ENCODE assay signal across 1 cellular context in the genomic region with DNA sequence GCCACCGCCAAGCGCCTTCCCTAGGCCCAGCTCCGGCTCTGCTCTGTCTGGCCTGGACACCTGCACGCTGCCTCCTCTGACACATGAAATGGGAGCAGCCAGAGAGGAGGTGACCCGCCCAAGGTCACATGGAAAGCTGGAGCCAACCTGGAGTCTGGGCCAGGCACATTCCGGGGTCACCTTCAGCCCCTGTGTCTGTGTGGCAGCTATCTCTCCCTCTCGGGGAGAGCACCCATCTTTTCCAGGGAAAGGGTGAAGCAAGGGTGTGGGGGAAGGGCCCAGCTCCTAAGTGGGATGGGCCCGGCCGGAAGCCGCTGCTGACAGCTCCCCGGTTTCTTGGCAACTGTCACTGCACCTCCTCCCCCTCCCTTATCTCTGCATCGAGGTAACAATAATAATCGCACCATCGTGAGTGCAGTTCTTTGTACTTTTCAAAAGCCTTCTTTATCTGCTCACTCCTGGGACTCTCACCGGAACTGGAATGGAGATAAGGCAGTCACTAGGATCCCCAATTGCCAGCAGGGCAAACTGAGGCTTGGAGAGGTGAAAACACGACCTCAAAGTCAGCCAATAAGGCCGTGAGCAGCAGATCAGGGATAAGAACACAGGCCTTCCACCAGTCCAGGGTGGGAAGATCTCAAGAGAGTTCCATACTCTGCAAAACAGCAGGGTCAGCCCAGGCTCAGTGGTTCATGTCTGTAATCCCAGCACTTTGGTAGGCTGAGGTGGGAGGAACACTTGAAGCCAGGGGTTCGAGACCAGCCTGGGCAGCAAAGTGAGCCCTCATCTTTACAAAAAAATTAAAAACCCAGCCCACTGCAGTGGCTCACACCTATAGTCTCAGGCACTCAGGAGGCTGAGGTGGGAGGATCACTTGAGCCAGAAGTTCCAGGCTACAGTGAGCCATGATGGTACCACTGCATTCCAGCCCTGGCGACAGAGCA.
A peak's percentile ranks its signal among the peaks of the same experiment; 100 is the strongest.
TF ChIP-seq lines count a peak whose summit lies in the region.

No MANE protein-coding gene starts in this region.

TF ChIP-seq in K562, 482 proteins besides CTCF, POLR2A, EP300 and RAD21 (continued from another document and continues in another):
- TF ChIP-seq, protein P1, sequence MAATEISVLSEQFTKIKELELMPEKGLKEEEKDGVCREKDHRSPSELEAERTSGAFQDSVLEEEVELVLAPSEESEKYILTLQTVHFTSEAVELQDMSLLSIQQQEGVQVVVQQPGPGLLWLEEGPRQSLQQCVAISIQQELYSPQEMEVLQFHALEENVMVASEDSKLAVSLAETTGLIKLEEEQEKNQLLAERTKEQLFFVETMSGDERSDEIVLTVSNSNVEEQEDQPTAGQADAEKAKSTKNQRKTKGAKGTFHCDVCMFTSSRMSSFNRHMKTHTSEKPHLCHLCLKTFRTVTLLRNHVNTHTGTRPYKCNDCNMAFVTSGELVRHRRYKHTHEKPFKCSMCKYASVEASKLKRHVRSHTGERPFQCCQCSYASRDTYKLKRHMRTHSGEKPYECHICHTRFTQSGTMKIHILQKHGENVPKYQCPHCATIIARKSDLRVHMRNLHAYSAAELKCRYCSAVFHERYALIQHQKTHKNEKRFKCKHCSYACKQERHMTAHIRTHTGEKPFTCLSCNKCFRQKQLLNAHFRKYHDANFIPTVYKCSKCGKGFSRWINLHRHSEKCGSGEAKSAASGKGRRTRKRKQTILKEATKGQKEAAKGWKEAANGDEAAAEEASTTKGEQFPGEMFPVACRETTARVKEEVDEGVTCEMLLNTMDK (IDR thresholded peaks at IDR 0.05; ENCODE audit: borderline replicate concordance, insufficient read depth, low read depth, low read length, poor library complexity, severe bottlenecking): no peak
- 0 out of 2 replicates have a peak, but pooled peaks have one; percentile 10 for TF ChIP-seq SMAD3 (CRISPR knock-in tag; conservative IDR thresholded peaks at IDR 0.05)
- TF ChIP-seq, protein P2, sequence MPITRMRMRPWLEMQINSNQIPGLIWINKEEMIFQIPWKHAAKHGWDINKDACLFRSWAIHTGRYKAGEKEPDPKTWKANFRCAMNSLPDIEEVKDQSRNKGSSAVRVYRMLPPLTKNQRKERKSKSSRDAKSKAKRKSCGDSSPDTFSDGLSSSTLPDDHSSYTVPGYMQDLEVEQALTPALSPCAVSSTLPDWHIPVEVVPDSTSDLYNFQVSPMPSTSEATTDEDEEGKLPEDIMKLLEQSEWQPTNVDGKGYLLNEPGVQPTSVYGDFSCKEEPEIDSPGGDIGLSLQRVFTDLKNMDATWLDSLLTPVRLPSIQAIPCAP (CRISPR knock-in tag; IDR thresholded peaks at IDR 0.05; ENCODE audit: borderline replicate concordance): no peak
- TF ChIP-seq PRPF4 (IDR thresholded peaks at IDR 0.05; ENCODE audit: insufficient read depth, low read depth, low read length, poor library complexity, severe bottlenecking): no peak
- TF ChIP-seq, protein P3, sequence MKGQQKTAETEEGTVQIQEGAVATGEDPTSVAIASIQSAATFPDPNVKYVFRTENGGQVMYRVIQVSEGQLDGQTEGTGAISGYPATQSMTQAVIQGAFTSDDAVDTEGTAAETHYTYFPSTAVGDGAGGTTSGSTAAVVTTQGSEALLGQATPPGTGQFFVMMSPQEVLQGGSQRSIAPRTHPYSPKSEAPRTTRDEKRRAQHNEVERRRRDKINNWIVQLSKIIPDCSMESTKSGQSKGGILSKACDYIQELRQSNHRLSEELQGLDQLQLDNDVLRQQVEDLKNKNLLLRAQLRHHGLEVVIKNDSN (CRISPR knock-in tag; IDR thresholded peaks at IDR 0.05): peak; percentile 75
- no peak; the same call in 1 of the 2 replicates for TF ChIP-seq HSF4 (CRISPR knock-in tag; IDR thresholded peaks at IDR 0.05; ENCODE audit: borderline replicate concordance)
- TF ChIP-seq SRF (CRISPR knock-in tag; IDR thresholded peaks at IDR 0.05): peak in 1 of 2 experiments; percentile 80; a peak in 1 of 4 replicates
- peak; percentile 99 for TF ChIP-seq HDAC2 (IDR thresholded peaks at IDR 0.05)
- TF ChIP-seq, protein P4, sequence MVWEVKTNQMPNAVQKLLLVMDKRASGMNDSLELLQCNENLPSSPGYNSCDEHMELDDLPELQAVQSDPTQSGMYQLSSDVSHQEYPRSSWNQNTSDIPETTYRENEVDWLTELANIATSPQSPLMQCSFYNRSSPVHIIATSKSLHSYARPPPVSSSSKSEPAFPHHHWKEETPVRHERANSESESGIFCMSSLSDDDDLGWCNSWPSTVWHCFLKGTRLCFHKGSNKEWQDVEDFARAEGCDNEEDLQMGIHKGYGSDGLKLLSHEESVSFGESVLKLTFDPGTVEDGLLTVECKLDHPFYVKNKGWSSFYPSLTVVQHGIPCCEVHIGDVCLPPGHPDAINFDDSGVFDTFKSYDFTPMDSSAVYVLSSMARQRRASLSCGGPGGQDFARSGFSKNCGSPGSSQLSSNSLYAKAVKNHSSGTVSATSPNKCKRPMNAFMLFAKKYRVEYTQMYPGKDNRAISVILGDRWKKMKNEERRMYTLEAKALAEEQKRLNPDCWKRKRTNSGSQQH (CRISPR knock-in tag; IDR thresholded peaks at IDR 0.05): peak; percentile 44; the same call in 1 of the 2 replicates
- TF ChIP-seq BCL6 (CRISPR knock-in tag; IDR thresholded peaks at IDR 0.05): no peak; the same call in 1 of the 2 replicates
- TF ChIP-seq SIN3A (IDR thresholded peaks at IDR 0.05; ENCODE audit: borderline replicate concordance in 2 of 2, control insufficient read depth in 1 of 2, low read depth in 2 of 2, low read length in 2 of 2): peak in 1 of 2 experiments; percentile 49; a peak in 3 of 4 replicates
- TF ChIP-seq, protein P5, sequence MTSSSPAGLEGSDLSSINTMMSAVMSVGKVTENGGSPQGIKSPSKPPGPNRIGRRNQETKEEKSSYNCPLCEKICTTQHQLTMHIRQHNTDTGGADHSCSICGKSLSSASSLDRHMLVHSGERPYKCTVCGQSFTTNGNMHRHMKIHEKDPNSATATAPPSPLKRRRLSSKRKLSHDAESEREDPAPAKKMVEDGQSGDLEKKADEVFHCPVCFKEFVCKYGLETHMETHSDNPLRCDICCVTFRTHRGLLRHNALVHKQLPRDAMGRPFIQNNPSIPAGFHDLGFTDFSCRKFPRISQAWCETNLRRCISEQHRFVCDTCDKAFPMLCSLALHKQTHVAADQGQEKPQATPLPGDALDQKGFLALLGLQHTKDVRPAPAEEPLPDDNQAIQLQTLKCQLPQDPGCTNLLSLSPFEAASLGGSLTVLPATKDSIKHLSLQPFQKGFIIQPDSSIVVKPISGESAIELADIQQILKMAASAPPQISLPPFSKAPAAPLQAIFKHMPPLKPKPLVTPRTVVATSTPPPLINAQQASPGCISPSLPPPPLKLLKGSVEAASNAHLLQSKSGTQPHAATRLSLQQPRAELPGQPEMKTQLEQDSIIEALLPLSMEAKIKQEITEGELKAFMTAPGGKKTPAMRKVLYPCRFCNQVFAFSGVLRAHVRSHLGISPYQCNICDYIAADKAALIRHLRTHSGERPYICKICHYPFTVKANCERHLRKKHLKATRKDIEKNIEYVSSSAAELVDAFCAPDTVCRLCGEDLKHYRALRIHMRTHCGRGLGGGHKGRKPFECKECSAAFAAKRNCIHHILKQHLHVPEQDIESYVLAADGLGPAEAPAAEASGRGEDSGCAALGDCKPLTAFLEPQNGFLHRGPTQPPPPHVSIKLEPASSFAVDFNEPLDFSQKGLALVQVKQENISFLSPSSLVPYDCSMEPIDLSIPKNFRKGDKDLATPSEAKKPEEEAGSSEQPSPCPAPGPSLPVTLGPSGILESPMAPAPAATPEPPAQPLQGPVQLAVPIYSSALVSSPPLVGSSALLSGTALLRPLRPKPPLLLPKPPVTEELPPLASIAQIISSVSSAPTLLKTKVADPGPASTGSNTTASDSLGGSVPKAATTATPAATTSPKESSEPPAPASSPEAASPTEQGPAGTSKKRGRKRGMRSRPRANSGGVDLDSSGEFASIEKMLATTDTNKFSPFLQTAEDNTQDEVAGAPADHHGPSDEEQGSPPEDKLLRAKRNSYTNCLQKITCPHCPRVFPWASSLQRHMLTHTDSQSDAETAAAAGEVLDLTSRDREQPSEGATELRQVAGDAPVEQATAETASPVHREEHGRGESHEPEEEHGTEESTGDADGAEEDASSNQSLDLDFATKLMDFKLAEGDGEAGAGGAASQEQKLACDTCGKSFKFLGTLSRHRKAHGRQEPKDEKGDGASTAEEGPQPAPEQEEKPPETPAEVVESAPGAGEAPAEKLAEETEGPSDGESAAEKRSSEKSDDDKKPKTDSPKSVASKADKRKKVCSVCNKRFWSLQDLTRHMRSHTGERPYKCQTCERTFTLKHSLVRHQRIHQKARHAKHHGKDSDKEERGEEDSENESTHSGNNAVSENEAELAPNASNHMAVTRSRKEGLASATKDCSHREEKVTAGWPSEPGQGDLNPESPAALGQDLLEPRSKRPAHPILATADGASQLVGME (CRISPR knock-in tag; IDR thresholded peaks at IDR 0.05): peak; percentile 90
- TF ChIP-seq XRCC5 (IDR thresholded peaks at IDR 0.05; ENCODE audit: low read depth, low read length): 0 out of 2 replicates have a peak, but pooled peaks have one; percentile 48
- TF ChIP-seq, protein P6, sequence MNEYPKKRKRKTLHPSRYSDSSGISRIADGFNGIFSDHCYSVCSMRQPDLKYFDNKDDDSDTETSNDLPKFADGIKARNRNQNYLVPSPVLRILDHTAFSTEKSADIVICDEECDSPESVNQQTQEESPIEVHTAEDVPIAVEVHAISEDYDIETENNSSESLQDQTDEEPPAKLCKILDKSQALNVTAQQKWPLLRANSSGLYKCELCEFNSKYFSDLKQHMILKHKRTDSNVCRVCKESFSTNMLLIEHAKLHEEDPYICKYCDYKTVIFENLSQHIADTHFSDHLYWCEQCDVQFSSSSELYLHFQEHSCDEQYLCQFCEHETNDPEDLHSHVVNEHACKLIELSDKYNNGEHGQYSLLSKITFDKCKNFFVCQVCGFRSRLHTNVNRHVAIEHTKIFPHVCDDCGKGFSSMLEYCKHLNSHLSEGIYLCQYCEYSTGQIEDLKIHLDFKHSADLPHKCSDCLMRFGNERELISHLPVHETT (CRISPR knock-in tag; conservative IDR thresholded peaks at IDR 0.05 in 1 of 2, IDR thresholded peaks at IDR 0.05 in 1 of 2): peak in 1 of 2 experiments; percentile 91; a peak in 2 of 4 replicates
- TF ChIP-seq, protein P7, sequence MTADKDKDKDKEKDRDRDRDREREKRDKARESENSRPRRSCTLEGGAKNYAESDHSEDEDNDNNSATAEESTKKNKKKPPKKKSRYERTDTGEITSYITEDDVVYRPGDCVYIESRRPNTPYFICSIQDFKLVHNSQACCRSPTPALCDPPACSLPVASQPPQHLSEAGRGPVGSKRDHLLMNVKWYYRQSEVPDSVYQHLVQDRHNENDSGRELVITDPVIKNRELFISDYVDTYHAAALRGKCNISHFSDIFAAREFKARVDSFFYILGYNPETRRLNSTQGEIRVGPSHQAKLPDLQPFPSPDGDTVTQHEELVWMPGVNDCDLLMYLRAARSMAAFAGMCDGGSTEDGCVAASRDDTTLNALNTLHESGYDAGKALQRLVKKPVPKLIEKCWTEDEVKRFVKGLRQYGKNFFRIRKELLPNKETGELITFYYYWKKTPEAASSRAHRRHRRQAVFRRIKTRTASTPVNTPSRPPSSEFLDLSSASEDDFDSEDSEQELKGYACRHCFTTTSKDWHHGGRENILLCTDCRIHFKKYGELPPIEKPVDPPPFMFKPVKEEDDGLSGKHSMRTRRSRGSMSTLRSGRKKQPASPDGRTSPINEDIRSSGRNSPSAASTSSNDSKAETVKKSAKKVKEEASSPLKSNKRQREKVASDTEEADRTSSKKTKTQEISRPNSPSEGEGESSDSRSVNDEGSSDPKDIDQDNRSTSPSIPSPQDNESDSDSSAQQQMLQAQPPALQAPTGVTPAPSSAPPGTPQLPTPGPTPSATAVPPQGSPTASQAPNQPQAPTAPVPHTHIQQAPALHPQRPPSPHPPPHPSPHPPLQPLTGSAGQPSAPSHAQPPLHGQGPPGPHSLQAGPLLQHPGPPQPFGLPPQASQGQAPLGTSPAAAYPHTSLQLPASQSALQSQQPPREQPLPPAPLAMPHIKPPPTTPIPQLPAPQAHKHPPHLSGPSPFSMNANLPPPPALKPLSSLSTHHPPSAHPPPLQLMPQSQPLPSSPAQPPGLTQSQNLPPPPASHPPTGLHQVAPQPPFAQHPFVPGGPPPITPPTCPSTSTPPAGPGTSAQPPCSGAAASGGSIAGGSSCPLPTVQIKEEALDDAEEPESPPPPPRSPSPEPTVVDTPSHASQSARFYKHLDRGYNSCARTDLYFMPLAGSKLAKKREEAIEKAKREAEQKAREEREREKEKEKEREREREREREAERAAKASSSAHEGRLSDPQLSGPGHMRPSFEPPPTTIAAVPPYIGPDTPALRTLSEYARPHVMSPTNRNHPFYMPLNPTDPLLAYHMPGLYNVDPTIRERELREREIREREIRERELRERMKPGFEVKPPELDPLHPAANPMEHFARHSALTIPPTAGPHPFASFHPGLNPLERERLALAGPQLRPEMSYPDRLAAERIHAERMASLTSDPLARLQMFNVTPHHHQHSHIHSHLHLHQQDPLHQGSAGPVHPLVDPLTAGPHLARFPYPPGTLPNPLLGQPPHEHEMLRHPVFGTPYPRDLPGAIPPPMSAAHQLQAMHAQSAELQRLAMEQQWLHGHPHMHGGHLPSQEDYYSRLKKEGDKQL (CRISPR knock-in tag; IDR thresholded peaks at IDR 0.05; ENCODE audit: borderline replicate concordance): no peak
- peak; percentile 82 for TF ChIP-seq ZFX (CRISPR knock-in tag; IDR thresholded peaks at IDR 0.05)
- peak; percentile 48; the same call in 1 of the 2 replicates for TF ChIP-seq EHMT2 (IDR thresholded peaks at IDR 0.05)
- TF ChIP-seq FOXK2 (conservative IDR thresholded peaks at IDR 0.05 in 1 of 2, IDR thresholded peaks at IDR 0.05 in 1 of 2; ENCODE audit: low read depth in 2 of 2): peak; percentile 21 to 56; a peak in 2 of 4 replicates
- peak; percentile 78; the same call in 1 of the 2 replicates for TF ChIP-seq ZNF165 (CRISPR knock-in tag; IDR thresholded peaks at IDR 0.05; ENCODE audit: borderline replicate concordance)
- no peak for TF ChIP-seq BMI1 (IDR thresholded peaks at IDR 0.05; ENCODE audit: low read length)
- TF ChIP-seq, protein P8, sequence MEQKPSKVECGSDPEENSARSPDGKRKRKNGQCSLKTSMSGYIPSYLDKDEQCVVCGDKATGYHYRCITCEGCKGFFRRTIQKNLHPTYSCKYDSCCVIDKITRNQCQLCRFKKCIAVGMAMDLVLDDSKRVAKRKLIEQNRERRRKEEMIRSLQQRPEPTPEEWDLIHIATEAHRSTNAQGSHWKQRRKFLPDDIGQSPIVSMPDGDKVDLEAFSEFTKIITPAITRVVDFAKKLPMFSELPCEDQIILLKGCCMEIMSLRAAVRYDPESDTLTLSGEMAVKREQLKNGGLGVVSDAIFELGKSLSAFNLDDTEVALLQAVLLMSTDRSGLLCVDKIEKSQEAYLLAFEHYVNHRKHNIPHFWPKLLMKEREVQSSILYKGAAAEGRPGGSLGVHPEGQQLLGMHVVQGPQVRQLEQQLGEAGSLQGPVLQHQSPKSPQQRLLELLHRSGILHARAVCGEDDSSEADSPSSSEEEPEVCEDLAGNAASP (IDR thresholded peaks at IDR 0.05): no peak
- TF ChIP-seq ELF1 (tag; IDR thresholded peaks at IDR 0.05): peak; percentile 79
- no peak for TF ChIP-seq SAP30 (IDR thresholded peaks at IDR 0.05; ENCODE audit: borderline replicate concordance, insufficient read depth, low read depth, low read length, poor library complexity, severe bottlenecking)
- TF ChIP-seq NCOR1 (IDR thresholded peaks at IDR 0.05): peak; percentile 89
- peak; percentile 84 for TF ChIP-seq CREM (IDR thresholded peaks at IDR 0.05; ENCODE audit: low read depth)
- TF ChIP-seq ZFP1 (CRISPR knock-in tag; IDR thresholded peaks at IDR 0.05): no peak
- peak; percentile 91 for TF ChIP-seq RFX1 (IDR thresholded peaks at IDR 0.05)
